ENCODE assay signal across 38 cellular contexts in genomic region chr15:55576911-55577310, GRCh38. TPM values are rescaled to one million over a fixed set of nuclear protein-coding genes. Genes with fewer than 3 reads are reported as not detected.
"Had no signal": no experiment of that assay in that cellular context is flagged by ENCODE, and none has a peak within 500 bp of the region (broad histone marks: within the 10 kb centered on the region; RNA-seq: fewer than 3 reads in every experiment).

No MANE protein-coding gene starts in this region.

- H3K9me3 Mint-ChIP-seq: activated CD4-positive, alpha-beta memory T cell treated with anti-CD3 and anti-CD28 coated beads, Interleukin-2, amount 10 ng/mL, durations not matched to agents 7 days and 5 days; activated CD4-positive, alpha-beta T cell treated with anti-CD3 and anti-CD28 coated beads, Interleukin-2, amount 10 ng/mL, durations not matched to agents 7 days and 5 days; activated naive CD4-positive, alpha-beta T cell treated with anti-CD3 and anti-CD28 coated beads, Interleukin-2, amount 10 ng/mL, durations not matched to agents 7 days and 5 days; activated naive CD4-positive, alpha-beta T cell treated with anti-CD3 and anti-CD28 coated beads, Interleukin-2, amount 50 U/mL, for 24 hours; activated naive CD8-positive, alpha-beta T cell treated with anti-CD3 and anti-CD28 coated beads, Interleukin-2, amount 10 ng/mL, durations not matched to agents 7 days and 5 days; activated T-cell treated with anti-CD3 and anti-CD28 coated beads, Interleukin-2, amount 50 U/mL, for 24 hours; activated T-helper 2 cell treated with anti-CD3 and anti-CD28 coated beads, Interferon-gamma antibody, Interleukin-2, Interleukin-4, amounts not matched to agents 10 μg/mL and 5 μg/mL and 100 μg/mL, durations not matched to agents 14 hours and 24 hours and 36 hours; central memory CD8-positive, alpha-beta T cell; T-helper 1 cell treated with Interleukin-12 subunit alpha and Interleukin-12 subunit beta and Interleukin-4 antibody, amounts not matched to agents 30 μg/mL and 1 μg/mL, for 36 hours; T-helper 2 cell treated with Interferon-gamma antibody and Interleukin-4, amounts not matched to agents 5 μg/mL and 100 μg/mL, for 36 hours had no signal

- H3K4me1 ChIP-seq: ascending aorta had no signal

- H3K4me3 ChIP-seq: ascending aorta, cardiac muscle cell had no signal

- H3K9me3 ChIP-seq: ascending aorta had no signal

- H3K4me1 Mint-ChIP-seq: activated CD4-positive, alpha-beta memory T cell treated with anti-CD3 and anti-CD28 coated beads, Interleukin-2, amount 10 ng/mL, durations not matched to agents 7 days and 5 days; activated CD4-positive, alpha-beta T cell treated with anti-CD3 and anti-CD28 coated beads for 36 hours; activated CD4-positive, alpha-beta T cell treated with anti-CD3 and anti-CD28 coated beads, Interleukin-2, amount 10 ng/mL, durations not matched to agents 7 days and 5 days; activated CD8-positive, alpha-beta memory T cell treated with anti-CD3 and anti-CD28 coated beads, Interleukin-2, amount 10 ng/mL, durations not matched to agents 7 days and 5 days; activated naive CD4-positive, alpha-beta T cell treated with anti-CD3 and anti-CD28 coated beads, Interleukin-2, amount 10 ng/mL, durations not matched to agents 7 days and 5 days; activated naive CD4-positive, alpha-beta T cell treated with anti-CD3 and anti-CD28 coated beads, Interleukin-2, amount 50 U/mL, for 24 hours; activated naive CD8-positive, alpha-beta T cell treated with anti-CD3 and anti-CD28 coated beads, Interleukin-2, amount 10 ng/mL, durations not matched to agents 7 days and 5 days; activated naive CD8-positive, alpha-beta T cell treated with anti-CD3 and anti-CD28 coated beads, Interleukin-2, amount 50 U/mL, for 24 hours; central memory CD8-positive, alpha-beta T cell; WTC11 had no signal

- H3K4me3 Mint-ChIP-seq: activated CD4-positive, alpha-beta memory T cell treated with anti-CD3 and anti-CD28 coated beads, Interleukin-2, amount 10 ng/mL, durations not matched to agents 7 days and 5 days; activated CD4-positive, alpha-beta T cell treated with anti-CD3 and anti-CD28 coated beads for 36 hours; activated CD4-positive, alpha-beta T cell treated with anti-CD3 and anti-CD28 coated beads, Interleukin-2, amount 10 ng/mL, durations not matched to agents 7 days and 5 days; activated CD8-positive, alpha-beta memory T cell treated with anti-CD3 and anti-CD28 coated beads, Interleukin-2, amount 10 ng/mL, durations not matched to agents 7 days and 5 days; activated CD8-positive, alpha-beta T cell treated with anti-CD3 and anti-CD28 coated beads, Interleukin-2, amount 10 ng/mL, durations not matched to agents 7 days and 5 days; activated naive CD4-positive, alpha-beta T cell treated with anti-CD3 and anti-CD28 coated beads, Interleukin-2, amount 10 ng/mL, durations not matched to agents 7 days and 5 days; activated naive CD4-positive, alpha-beta T cell treated with anti-CD3 and anti-CD28 coated beads, Interleukin-2, amount 50 U/mL, for 24 hours; activated naive CD8-positive, alpha-beta T cell; activated naive CD8-positive, alpha-beta T cell treated with anti-CD3 and anti-CD28 coated beads, Interleukin-2, amount 10 ng/mL, durations not matched to agents 7 days and 5 days; activated naive CD8-positive, alpha-beta T cell treated with anti-CD3 and anti-CD28 coated beads, Interleukin-2, amount 50 U/mL, for 24 hours; activated T-cell treated with anti-CD3 and anti-CD28 coated beads, Interleukin-2, amount 50 U/mL, for 24 hours; brain; central memory CD8-positive, alpha-beta T cell; T-helper 1 cell treated with Interleukin-12 subunit alpha and Interleukin-12 subunit beta and Interleukin-4 antibody, amounts not matched to agents 30 μg/mL and 1 μg/mL, for 36 hours; T-helper 2 cell treated with Interferon-gamma antibody and Interleukin-4, amounts not matched to agents 5 μg/mL and 100 μg/mL, for 36 hours; WTC11 had no signal

- H3K27me3 ChIP-seq: ascending aorta, cardiac muscle cell had no signal

- H3K36me3 ChIP-seq: ascending aorta, cardiac muscle cell, WERI-Rb-1 had no signal

- H3K27ac Mint-ChIP-seq: activated CD4-positive, alpha-beta memory T cell treated with anti-CD3 and anti-CD28 coated beads, Interleukin-2, amount 10 ng/mL, durations not matched to agents 7 days and 5 days; activated CD4-positive, alpha-beta T cell treated with anti-CD3 and anti-CD28 coated beads for 36 hours; activated CD4-positive, alpha-beta T cell treated with anti-CD3 and anti-CD28 coated beads, Interleukin-2, amount 10 ng/mL, durations not matched to agents 7 days and 5 days; activated CD8-positive, alpha-beta memory T cell treated with anti-CD3 and anti-CD28 coated beads, Interleukin-2, amount 10 ng/mL, durations not matched to agents 7 days and 5 days; activated CD8-positive, alpha-beta T cell treated with anti-CD3 and anti-CD28 coated beads, Interleukin-2, amount 10 ng/mL, durations not matched to agents 7 days and 5 days; activated naive CD4-positive, alpha-beta T cell treated with anti-CD3 and anti-CD28 coated beads, Interleukin-2, amount 10 ng/mL, durations not matched to agents 7 days and 5 days; activated naive CD4-positive, alpha-beta T cell treated with anti-CD3 and anti-CD28 coated beads, Interleukin-2, amount 50 U/mL, for 24 hours; activated naive CD8-positive, alpha-beta T cell; activated naive CD8-positive, alpha-beta T cell treated with anti-CD3 and anti-CD28 coated beads, Interleukin-2, amount 10 ng/mL, durations not matched to agents 7 days and 5 days; activated naive CD8-positive, alpha-beta T cell treated with anti-CD3 and anti-CD28 coated beads, Interleukin-2, amount 50 U/mL, for 24 hours; activated T-cell treated with anti-CD3 and anti-CD28 coated beads, Interleukin-2, amount 50 U/mL, for 24 hours; activated T-helper 2 cell treated with anti-CD3 and anti-CD28 coated beads, Interferon-gamma antibody, Interleukin-2, Interleukin-4, amounts not matched to agents 10 μg/mL and 5 μg/mL and 100 μg/mL, durations not matched to agents 14 hours and 24 hours and 36 hours; brain; T-helper 1 cell treated with Interleukin-12 subunit alpha and Interleukin-12 subunit beta and Interleukin-4 antibody, amounts not matched to agents 30 μg/mL and 1 μg/mL, for 36 hours; T-helper 2 cell treated with Interferon-gamma antibody and Interleukin-4, amounts not matched to agents 5 μg/mL and 100 μg/mL, for 36 hours; WTC11 had no signal

- H3K36me3 Mint-ChIP-seq: activated CD8-positive, alpha-beta memory T cell treated with anti-CD3 and anti-CD28 coated beads, Interleukin-2, amount 10 ng/mL, durations not matched to agents 7 days and 5 days; activated naive CD4-positive, alpha-beta T cell treated with anti-CD3 and anti-CD28 coated beads, Interleukin-2, amount 10 ng/mL, durations not matched to agents 7 days and 5 days; activated naive CD4-positive, alpha-beta T cell treated with anti-CD3 and anti-CD28 coated beads, Interleukin-2, amount 50 U/mL, for 24 hours; activated naive CD8-positive, alpha-beta T cell; activated naive CD8-positive, alpha-beta T cell treated with anti-CD3 and anti-CD28 coated beads, Interleukin-2, amount 10 ng/mL, durations not matched to agents 7 days and 5 days; WTC11 had no signal

- ATAC-seq: activated CD4-positive, alpha-beta T cell treated with anti-CD3 and anti-CD28 coated beads for 36 hours; activated CD4-positive, CD25-positive, alpha-beta regulatory T cell treated with anti-CD3 and anti-CD28 coated beads, Interleukin-2, amount 50 U/mL, for 24 hours; activated CD8-positive, alpha-beta memory T cell treated with anti-CD3 and anti-CD28 coated beads, Interleukin-2, amount 10 ng/mL, durations not matched to agents 7 days and 5 days; activated CD8-positive, alpha-beta T cell treated with anti-CD3 and anti-CD28 coated beads, Interleukin-2, amount 10 ng/mL, durations not matched to agents 7 days and 5 days; activated naive CD8-positive, alpha-beta T cell treated with anti-CD3 and anti-CD28 coated beads, Interleukin-2, amount 50 U/mL, for 24 hours; WTC11 had no signal

- H3K27ac ChIP-seq: ascending aorta, cardiac muscle cell, WERI-Rb-1 had no signal

- DNase-seq: activated CD4-positive, alpha-beta memory T cell treated with anti-CD3 and anti-CD28 coated beads, Interleukin-2, amount 10 ng/mL, durations not matched to agents 7 days and 5 days; activated CD4-positive, alpha-beta T cell treated with anti-CD3 and anti-CD28 coated beads for 1 hour; activated CD4-positive, alpha-beta T cell treated with anti-CD3 and anti-CD28 coated beads for 36 hours; activated CD4-positive, alpha-beta T cell treated with anti-CD3 and anti-CD28 coated beads for 48 hours; activated CD4-positive, alpha-beta T cell treated with anti-CD3 and anti-CD28 coated beads, Interleukin-2, amount 10 ng/mL, durations not matched to agents 7 days and 5 days; activated CD4-positive, alpha-beta T cell treated with anti-CD3 and anti-CD28 coated beads, Interleukin-2, amount 50 U/mL, for 48 hours; activated CD4-positive, CD25-positive, alpha-beta regulatory T cell; activated CD8-positive, alpha-beta memory T cell treated with anti-CD3 and anti-CD28 coated beads for 24 hours; activated CD8-positive, alpha-beta memory T cell treated with anti-CD3 and anti-CD28 coated beads, Interleukin-2, amount 10 ng/mL, durations not matched to agents 7 days and 5 days; activated CD8-positive, alpha-beta memory T cell treated with anti-CD3 and anti-CD28 coated beads, Interleukin-2, amount 50 U/mL, for 48 hours; activated CD8-positive, alpha-beta T cell treated with anti-CD3 and anti-CD28 coated beads, Interleukin-2, amount 10 ng/mL, durations not matched to agents 7 days and 5 days; activated effector memory CD4-positive, alpha-beta T cell treated with Interleukin-2 at 50 U/mL for 16 hours; activated gamma-delta T cell; activated naive CD4-positive, alpha-beta T cell treated with anti-CD3 and anti-CD28 coated beads, Interleukin-2, amount 10 ng/mL, durations not matched to agents 7 days and 5 days; activated naive CD4-positive, alpha-beta T cell treated with Interleukin-2 at 50 U/mL for 16 hours; activated naive CD8-positive, alpha-beta T cell treated with anti-CD3 and anti-CD28 coated beads, Interleukin-2, amount 10 ng/mL, durations not matched to agents 7 days and 5 days; activated naive CD8-positive, alpha-beta T cell treated with anti-CD3 and anti-CD28 coated beads, Interleukin-2, amount 50 U/mL, for 24 hours; activated T-cell treated with anti-CD3 and anti-CD28 coated beads, Interleukin-2, amount 50 U/mL, for 24 hours; activated T-cell treated with anti-CD3 and anti-CD28 coated beads, Interleukin-2, amount 50 U/mL, for 48 hours; amygdala; anterior cingulate cortex; caudate nucleus; cerebellar nuclear complex; T-helper 1 cell; T-helper 2 cell; T-helper 9 cell; WERI-Rb-1 had no signal

- H3K27me3 Mint-ChIP-seq: brain had no signal

RNA-seq across cellular contexts. Expression of gene PYGO1, which starts 11.2 kb away (rescaled TPM):
- total RNA-seq: activated CD4-positive, alpha-beta memory T cell treated with anti-CD3 and anti-CD28 coated beads, Interleukin-2, amount 10 ng/mL, durations not matched to agents 7 days and 5 days; activated CD4-positive, alpha-beta T cell treated with anti-CD3 and anti-CD28 coated beads for 36 hours; activated CD8-positive, alpha-beta memory T cell treated with anti-CD3 and anti-CD28 coated beads, Interleukin-2, amount 10 ng/mL, durations not matched to agents 7 days and 5 days; activated CD8-positive, alpha-beta T cell treated with anti-CD3 and anti-CD28 coated beads, Interleukin-2, amount 10 ng/mL, durations not matched to agents 7 days and 5 days; activated naive CD8-positive, alpha-beta T cell treated with anti-CD3 and anti-CD28 coated beads, Interleukin-2, amount 10 ng/mL, durations not matched to agents 7 days and 5 days had no signal
